In genomic region chr5:119358901-119359603, GRCh38 we compare ENCODE assay signal across 12 cellular contexts. TPM values are rescaled to one million over a fixed set of nuclear protein-coding genes. Genes with fewer than 3 reads are reported as not detected.
DNase-seq lines count a peak whose midpoint lies in the region; ATAC-seq and TF ChIP-seq lines count a peak whose summit lies in the region.
"Had no signal": no experiment of that assay in that cellular context is flagged by ENCODE, and none has a peak within 500 bp of the region (broad histone marks: within the 10 kb centered on the region; RNA-seq: fewer than 3 reads in every experiment).

No MANE protein-coding gene starts in this region.

- H3K4me3 ChIP-seq in BLaER1 treated with 17β-estradiol and CSF1 and Interleukin-3, amounts not matched to agents 10 nM and 100 nM: peak overlapping the region in 4 of 10 experiments; percentile 75 to 83 (median 76); a peak in 7 of 20 replicates
- peak overlapping the region; percentile 57 for H3K4me3 ChIP-seq in GM12865 (ENCODE audit: low read depth, low read length)
- H3K4me3 ChIP-seq: upper lobe of right lung had no signal

- TF ChIP-seq CTCF in GM12865 (IDR thresholded peaks at IDR 0.05; ENCODE audit: insufficient read depth, low read depth, low read length, missing control alignments) (no peak), activated B cell treated with CpG ODN at 0.5 μM for 24 hours (IDR thresholded peaks at IDR 0.05) (no peak)

- peaks cover 13 to 48% (median 26%) of the 10 kb centered on the region in 11 experiments; a peak in 20 of 22 replicates for H3K36me3 ChIP-seq in BLaER1 treated with 17β-estradiol and CSF1 and Interleukin-3, amounts not matched to agents 10 nM and 100 nM
- H3K36me3 ChIP-seq: BE2C, upper lobe of right lung had no signal

- H4K20me1 ChIP-seq in BLaER1 treated with 17β-estradiol and CSF1 and Interleukin-3, amounts not matched to agents 10 nM and 100 nM: peaks cover 5 to 83% (median 44%) of the 10 kb centered on the region in 11 experiments; a peak in 21 of 22 replicates

- no peak overlapping the region; a peak in 1 of 22 replicates for H3K27ac ChIP-seq in BLaER1 treated with 17β-estradiol and CSF1 and Interleukin-3, amounts not matched to agents 10 nM and 100 nM
- H3K27ac ChIP-seq: upper lobe of right lung had no signal

- peaks cover 0 to 23% (median 9%) of the 10 kb centered on the region in 11 experiments; a peak in 13 of 22 replicates for H3K9me3 ChIP-seq in BLaER1 treated with 17β-estradiol and CSF1 and Interleukin-3, amounts not matched to agents 10 nM and 100 nM (replicated peaks in 1 of 11)
- H3K9me3 ChIP-seq: BE2C, upper lobe of right lung had no signal

- no peak for ATAC-seq in activated B cell treated with CpG ODN at 0.5 μM for 24 hours (ENCODE audit: low read depth)
- ATAC-seq: upper lobe of right lung had no signal

- DNase-seq in GM12865 (ENCODE audit: low read depth) (no peak), activated B cell treated with CpG ODN at 0.5 μM for 24 hours (no peak), kidney tubule cell (ENCODE audit: low spot score) (peak; percentile 23), DMS79 treated with DMSO at 0.1 percent for 48 hours (lab: John Stamatoyannopoulos, UW) (no peak), D341Med (ENCODE audit: low spot score) (no peak), LoVo (ENCODE audit: low spot score) (no peak), NK-92 (lab: John Stamatoyannopoulos, UW; ENCODE audit: unreplicated experiment) (no peak)
- DNase-seq: activated CD8-positive, alpha-beta memory T cell treated with anti-CD3 and anti-CD28 coated beads for 24 hours; BE2C; NCI-H524; upper lobe of right lung had no signal

- H3K36me3 Mint-ChIP-seq in activated B cell treated with CpG ODN at 0.5 μM for 24 hours (ENCODE audit: low read depth): peaks cover 71% of the 10 kb centered on the region

- peak overlapping the region; percentile 98 for H3K27ac Mint-ChIP-seq in activated B cell treated with CpG ODN at 0.5 μM for 24 hours

- H3K27me3 Mint-ChIP-seq in activated B cell treated with CpG ODN at 0.5 μM for 24 hours: no peaks in the 10 kb centered on the region

- intact Hi-C loops in activated B cell treated with CpG ODN at 0.5 μM for 24 hours (cut with micrococcal nuclease): loop anchor here (5.0 kb wide), 2 partner anchors 287 to 337 kb away; partner anchors contain the start of gene DMXL1

- peaks cover 0 to 35% (median 30%) of the 10 kb centered on the region in 11 experiments; a peak in 19 of 22 replicates for H3K27me3 ChIP-seq in BLaER1 treated with 17β-estradiol and CSF1 and Interleukin-3, amounts not matched to agents 10 nM and 100 nM
- H3K27me3 ChIP-seq: upper lobe of right lung had no signal

- no peaks in the 10 kb centered on the region for H3K9me3 Mint-ChIP-seq in activated B cell treated with CpG ODN at 0.5 μM for 24 hours

- peak overlapping the region in 3 of 11 experiments; percentile 79 to 81 (median 80); a peak in 2 of 22 replicates for H3K9ac ChIP-seq in BLaER1 treated with 17β-estradiol and CSF1 and Interleukin-3, amounts not matched to agents 10 nM and 100 nM

- peaks cover 45 to 89% (median 53%) of the 10 kb centered on the region in 10 experiments for H3K4me1 ChIP-seq in BLaER1 treated with 17β-estradiol and CSF1 and Interleukin-3, amounts not matched to agents 10 nM and 100 nM
- H3K4me1 ChIP-seq: BE2C had no signal

- H3K4me2 ChIP-seq in BLaER1 treated with 17β-estradiol and CSF1 and Interleukin-3, amounts not matched to agents 10 nM and 100 nM: peak overlapping the region; percentile 64 to 91 (median 76); a peak in 20 of 22 replicates

- POLR2A ChIA-PET in activated B cell treated with CpG ODN at 0.5 μM for 24 hours (lab: Charles Lee): interaction anchor here (0.7 to 14.1 kb wide), 9 partner anchors 8 to 288 kb away, joined by 3 to 388 read pairs (median 3); partner anchors contain the start of gene DMXL1

- H3K4me1 Mint-ChIP-seq in activated B cell treated with CpG ODN at 0.5 μM for 24 hours: peaks cover 82% of the 10 kb centered on the region

- CTCF ChIA-PET in activated B cell treated with CpG ODN at 0.5 μM for 24 hours (lab: Charles Lee): interaction anchor here (1.0 to 4.9 kb wide), 4 partner anchors 43 to 371 kb away, joined by 3 to 34 read pairs (median 20); partner anchors contain the start of gene DTWD2

- H3K4me3 Mint-ChIP-seq in activated B cell treated with CpG ODN at 0.5 μM for 24 hours: peak overlapping the region; percentile 100

RNA-seq across cellular contexts. Expression of gene TNFAIP8, which starts 3.2 kb away (rescaled TPM):
- 135 and 149 TPM in 2 replicates for total RNA-seq in activated B cell treated with CpG ODN at 0.5 μM for 24 hours
